Comparison of ENCODE assay signal across 8 cellular contexts in the genomic region with DNA sequence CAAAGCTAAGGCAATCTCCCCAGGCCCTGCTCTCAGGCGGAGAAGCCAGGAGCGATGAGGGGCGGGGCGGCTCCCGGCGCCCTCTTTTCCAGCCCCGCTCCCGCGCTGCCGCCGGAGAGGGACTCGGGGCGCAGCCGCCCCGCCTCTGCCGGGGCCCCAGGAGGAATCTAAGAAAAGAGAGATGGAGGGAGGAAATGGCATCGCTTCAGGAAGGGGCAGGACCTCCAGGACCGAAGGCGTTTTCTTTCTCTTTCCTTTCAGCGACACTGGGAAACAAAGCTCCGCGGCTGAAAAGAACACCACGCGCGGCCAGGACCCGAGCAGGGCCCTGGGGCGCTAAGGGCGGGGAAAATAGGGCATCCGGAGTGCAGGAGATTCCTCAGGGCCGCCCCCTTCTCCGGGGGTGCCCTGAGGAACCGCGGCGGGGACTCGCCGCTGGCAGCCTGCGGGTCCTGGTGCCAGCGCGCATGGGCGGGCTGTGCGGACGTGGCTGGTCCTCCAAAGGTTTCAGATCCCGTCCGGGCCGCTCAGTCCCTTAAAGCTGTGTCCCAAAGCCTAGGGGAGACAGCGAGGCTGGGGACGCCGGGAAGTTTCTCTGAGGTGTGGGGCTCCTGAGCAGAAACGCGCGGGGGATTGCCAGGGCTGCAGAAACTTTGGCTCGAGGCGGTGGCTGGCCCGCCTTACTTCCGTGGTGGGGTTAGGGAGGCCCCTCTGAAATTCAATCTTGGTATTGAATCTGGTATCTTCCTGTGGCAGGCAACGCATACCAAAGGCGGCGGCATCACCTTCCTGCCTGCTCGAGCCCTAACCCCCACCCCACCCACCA. TPM values are rescaled to one million over a fixed set of nuclear protein-coding genes. Genes with fewer than 3 reads are reported as not detected.
DNase-seq lines count a peak whose midpoint lies in the region; ATAC-seq and TF ChIP-seq lines count a peak whose summit lies in the region.

No MANE protein-coding gene starts in this region.

- H3K36me3 ChIP-seq in fibroblast of lung (ENCODE audit: control insufficient read depth, insufficient read depth, low read length), result no peaks in the 10 kb centered on the region

- H3K9me3 ChIP-seq in fibroblast of lung (ENCODE audit: control insufficient read depth, insufficient read depth, low read depth, low read length), result no peaks in the 10 kb centered on the region

- no peaks in the 10 kb centered on the region for H3K36me3 Mint-ChIP-seq in osteocyte (ENCODE audit: unreplicated experiment)

- H4K20me1 ChIP-seq in fibroblast of lung (ENCODE audit: control insufficient read depth, extremely low read depth, insufficient read depth, low read length), result no peaks in the 10 kb centered on the region

- peak overlapping the region; percentile 30 for H2AFZ ChIP-seq in fibroblast of lung (ENCODE audit: low read length)

- H3K4me1 Mint-ChIP-seq in osteocyte (ENCODE audit: unreplicated experiment), result peaks cover 22% of the 10 kb centered on the region

- H3K4me2 ChIP-seq in fibroblast of lung (ENCODE audit: extremely low read depth, insufficient read depth, low read length), result peak overlapping the region; percentile 78

- peaks cover 82% of the 10 kb centered on the region for H3K27me3 Mint-ChIP-seq in osteocyte (ENCODE audit: unreplicated experiment)

- TF ChIP-seq CTCF in fibroblast of lung (conservative IDR thresholded peaks at IDR 0.05 in 1 of 2, IDR thresholded peaks at IDR 0.05 in 1 of 2; ENCODE audit: low read depth in 1 of 2, low read length in 2 of 2), result no peak
- no peak for TF ChIP-seq CTCF in osteocyte (IDR thresholded peaks at IDR 0.05)

- no peak overlapping the region for H3K9ac ChIP-seq in fibroblast of lung (ENCODE audit: insufficient read depth, low read length)

- no peaks in the 10 kb centered on the region for H3K4me1 ChIP-seq in fibroblast of lung (ENCODE audit: control insufficient read depth, extremely low read depth, insufficient read depth, low read length)

- peak overlapping the region; percentile 48 to 69 (median 62) for H3K4me3 ChIP-seq in fibroblast of lung (replicated peaks in 1 of 4; ENCODE audit: control extremely low read depth in 1 of 4, insufficient read depth in 1 of 4, low read depth in 3 of 4, low read length in 4 of 4)

- H3K79me2 ChIP-seq in fibroblast of lung (ENCODE audit: control insufficient read depth, insufficient read depth, low read length), result no peaks in the 10 kb centered on the region

- no peak overlapping the region for H3K27ac ChIP-seq in fibroblast of lung (ENCODE audit: insufficient read depth, low read length)

- peak overlapping the region; percentile 90 for H3K4me3 Mint-ChIP-seq in osteocyte (ENCODE audit: unreplicated experiment)

- peaks cover 53% of the 10 kb centered on the region for H3K27me3 ChIP-seq in fibroblast of lung (ENCODE audit: control insufficient read depth, insufficient read depth, low read length)

- ATAC-seq in HG02840 (IDR thresholded peaks at IDR 0.05; ENCODE audit: low FRiP score, unreplicated experiment), result no peak

- no peaks in the 10 kb centered on the region for H3K9me3 Mint-ChIP-seq in osteocyte (ENCODE audit: unreplicated experiment)

- DNase-seq in NCI-H1694 treated with DMSO at 0.1 percent for 48 hours (lab: John Stamatoyannopoulos, UW), result peak; percentile 20
- no peak for DNase-seq in NCI-H1694 (lab: John Stamatoyannopoulos, UW)
- DNase-seq in RPMI7951 (ENCODE audit: low read depth), result peak; percentile 38
- DNase-seq in fibroblast of lung (ENCODE audit: low read depth in 2 of 2), result peak in 1 of 2 donors; percentile 8
- DNase-seq in osteocyte (ENCODE audit: extremely low spot score, unreplicated experiment), result peak; percentile 83
- no peak for DNase-seq in stimulated activated naive CD4-positive, alpha-beta T cell treated with Interleukin-2 at 50 U/mL for 16 hours (lab: John Stamatoyannopoulos, UW)
- DNase-seq in NCI-H226, result no peak

- H3K27ac Mint-ChIP-seq in osteocyte (ENCODE audit: unreplicated experiment), result no peak overlapping the region

RNA-seq across cellular contexts. Expression of a gene that starts 2.8 kb away (rescaled TPM):
- total RNA-seq in RPMI7951 (2014; rRNA removed; shearing (Covaris generic)), result not detected in 2 replicates
- total RNA-seq in fibroblast of lung (not detected in 2 replicates), osteocyte (not detected in 2 replicates)
- not detected in 2 replicates for polyA plus RNA-seq in fibroblast of lung
- not detected in 2 replicates for polyA plus RNA-seq in fibroblast of lung (2012)
- polyA minus RNA-seq in fibroblast of lung (ENCODE audit: low replicate concordance), result not detected in 2 replicates

Comparison
In these comparisons a context has a peak if more than half of its experiments do, and no peak if none do; other contexts are left out.
1. DNase-seq: peak in NCI-H1694 treated with DMSO at 0.1 percent for 48 hours (single experiment), RPMI7951 (single experiment) and osteocyte (single experiment); none in NCI-H1694 (single experiment), stimulated activated naive CD4-positive, alpha-beta T cell treated with Interleukin-2 at 50 U/mL for 16 hours (single experiment) and NCI-H226 (single experiment).